In genomic region chr3:46472056-46472455, GRCh38 we compare ENCODE assay signal across 24 cellular contexts. TPM values are rescaled to one million over a fixed set of nuclear protein-coding genes. Genes with fewer than 3 reads are reported as not detected.
"Had no signal": no experiment of that assay in that cellular context is flagged by ENCODE, and none has a peak within 500 bp of the region (broad histone marks: within the 10 kb centered on the region; RNA-seq: fewer than 3 reads in every experiment).

No MANE protein-coding gene starts in this region.

- H3K4me3 ChIP-seq: adrenal gland, body of pancreas, K562, Peyer's patch had no signal

- H3K4me1 ChIP-seq: adrenal gland, Peyer's patch had no signal

- H3K4me3 Mint-ChIP-seq: activated naive CD8-positive, alpha-beta T cell treated with anti-CD3 and anti-CD28 coated beads, Interleukin-2, amount 10 ng/mL, durations not matched to agents 7 days and 5 days; T-helper 1 cell treated with Interleukin-12 subunit alpha and Interleukin-12 subunit beta and Interleukin-4 antibody, amounts not matched to agents 30 μg/mL and 1 μg/mL, for 36 hours had no signal

- H3K36me3 ChIP-seq: adrenal gland, Peyer's patch had no signal

- DNase-seq: activated CD4-positive, alpha-beta T cell treated with anti-CD3 and anti-CD28 coated beads for 4 hours; activated naive CD4-positive, alpha-beta T cell treated with anti-CD3 and anti-CD28 coated beads, Interleukin-2, amount 50 U/mL, for 16 hours; activated naive CD8-positive, alpha-beta T cell treated with anti-CD3 and anti-CD28 coated beads, Interleukin-2, amount 10 ng/mL, durations not matched to agents 7 days and 5 days; activated T-cell treated with anti-CD3 and anti-CD28 coated beads, Interleukin-2, amount 50 U/mL, for 1 hour; aorta; body of pancreas; Karpas-422; MM.1S; NCI-H1105; NCI-H1436; NCI-H1694 treated with DMSO at 0.1 percent for 48 hours; NCI-H2029 treated with DMSO at 0.1 percent for 48 hours; NCI-H510A treated with DMSO at 0.1 percent for 48 hours; NCI-H69; NK-92 treated with Interleukin-12 subunit alpha and Interleukin-12 subunit beta, amount 100 ng/mL, for 24 hours; OCI-M1; Peyer's patch; SHP77 had no signal

- H3K9me3 ChIP-seq: adrenal gland, body of pancreas, Peyer's patch had no signal

- H3K27me3 ChIP-seq: body of pancreas, Peyer's patch had no signal

- ATAC-seq: activated CD4-positive, CD25-positive, alpha-beta regulatory T cell treated with anti-CD3 and anti-CD28 coated beads, Interleukin-2, amount 50 U/mL, for 24 hours; body of pancreas had no signal

- H3K27ac ChIP-seq: adrenal gland, body of pancreas, Peyer's patch had no signal

- H3K27ac Mint-ChIP-seq: activated naive CD8-positive, alpha-beta T cell treated with anti-CD3 and anti-CD28 coated beads, Interleukin-2, amount 10 ng/mL, durations not matched to agents 7 days and 5 days; T-helper 1 cell treated with Interleukin-12 subunit alpha and Interleukin-12 subunit beta and Interleukin-4 antibody, amounts not matched to agents 30 μg/mL and 1 μg/mL, for 36 hours had no signal

- H3K4me1 Mint-ChIP-seq: activated naive CD8-positive, alpha-beta T cell treated with anti-CD3 and anti-CD28 coated beads, Interleukin-2, amount 10 ng/mL, durations not matched to agents 7 days and 5 days had no signal

RNA-seq across cellular contexts. Expression of gene LTF, which starts 7.4 kb away (rescaled TPM):
- total RNA-seq: activated naive CD8-positive, alpha-beta T cell treated with anti-CD3 and anti-CD28 coated beads, Interleukin-2, amount 10 ng/mL, durations not matched to agents 7 days and 5 days had no signal

RNA-seq across cellular contexts. Expression of gene RTP3, which starts 25.7 kb away (rescaled TPM):
- total RNA-seq: activated naive CD8-positive, alpha-beta T cell treated with anti-CD3 and anti-CD28 coated beads, Interleukin-2, amount 10 ng/mL, durations not matched to agents 7 days and 5 days; adrenal gland; aorta; body of pancreas; bronchial epithelial cell; K562; Peyer's patch; SK-MEL-5 had no signal
